Comparison of ENCODE assay signal across 21 cellular contexts in the genomic region with DNA sequence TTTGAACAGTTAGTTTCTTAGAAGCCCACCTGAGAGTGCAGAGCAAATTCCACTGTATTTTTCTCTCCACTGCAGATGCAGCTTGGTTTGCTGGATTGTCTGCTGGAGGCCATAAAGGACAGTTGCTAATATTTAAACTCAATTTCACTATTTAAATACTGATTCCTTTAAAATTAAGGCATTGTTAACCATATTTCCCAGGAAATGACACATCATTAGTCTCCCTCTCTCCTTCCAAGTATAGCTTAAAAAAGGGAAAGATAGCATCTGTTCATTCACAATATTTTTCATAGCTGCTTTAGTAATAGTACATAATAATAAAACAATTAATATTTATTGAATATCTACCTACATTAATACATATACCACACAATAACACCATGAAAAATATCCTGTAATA.
"Had no signal": no experiment of that assay in that cellular context is flagged by ENCODE, and none has a peak within 500 bp of the region (broad histone marks: within the 10 kb centered on the region; RNA-seq: fewer than 3 reads in every experiment).

No MANE protein-coding gene starts in this region.

- H3K9me3 ChIP-seq: body of pancreas, gastroesophageal sphincter, left lung, suprapubic skin, transverse colon, uterus had no signal

- H3K27ac ChIP-seq: body of pancreas, gastroesophageal sphincter, heart left ventricle, left lung, suprapubic skin, transverse colon, uterus had no signal

- H3K36me3 ChIP-seq: gastroesophageal sphincter, heart left ventricle, left lung, suprapubic skin, transverse colon, uterus had no signal

- H3K4me3 ChIP-seq: body of pancreas, gastroesophageal sphincter, heart left ventricle, left lung, suprapubic skin, transverse colon, uterus had no signal

- H3K4me1 ChIP-seq: body of pancreas, gastroesophageal sphincter, heart left ventricle, left lung, suprapubic skin, transverse colon, uterus had no signal

- DNase-seq: activated CD4-positive, alpha-beta T cell treated with anti-CD3 and anti-CD28 coated beads, Interleukin-2, amount 10 ng/mL, durations not matched to agents 24 days and 14 days; activated CD8-positive, alpha-beta T cell treated with anti-CD3 and anti-CD28 coated beads, Interleukin-2, amount 10 ng/mL, durations not matched to agents 7 days and 5 days; activated naive CD4-positive, alpha-beta T cell treated with Interleukin-2 at 50 U/mL for 16 hours; activated naive CD8-positive, alpha-beta T cell treated with anti-CD3 and anti-CD28 coated beads, Interleukin-2, amount 10 ng/mL, durations not matched to agents 7 days and 5 days; activated T-cell treated with anti-CD3 and anti-CD28 coated beads, Interleukin-2, amount 50 U/mL, for 24 hours; body of pancreas; central memory CD4-positive, alpha-beta T cell; endodermal cell; heart left ventricle; left lung; midbrain; occipital lobe; retina; stimulated activated CD4-positive, alpha-beta T cell treated with anti-CD3 and anti-CD28 coated beads, Interleukin-12 subunit alpha, Interleukin-12 subunit beta, amount 100 ng/mL, for 4 hours; stimulated activated CD4-positive, alpha-beta T cell treated with anti-CD3 and anti-CD28 coated beads, Interleukin-1b, Interleukin-23, amount 100 ng/mL, for 48 hours; stimulated activated naive CD8-positive, alpha-beta T cell treated with anti-CD3 and anti-CD28 coated beads, Interleukin-15, Interleukin-2, amounts not matched to agents 100 U/mL and 50 U/mL, for 24 hours; transverse colon; uterus had no signal

- FAIRE-seq: colon had no signal

- H3K27me3 ChIP-seq: gastroesophageal sphincter, heart left ventricle, left lung, suprapubic skin, transverse colon, uterus had no signal
